ENCODE assay signal across 14 cellular contexts in the genomic region with DNA sequence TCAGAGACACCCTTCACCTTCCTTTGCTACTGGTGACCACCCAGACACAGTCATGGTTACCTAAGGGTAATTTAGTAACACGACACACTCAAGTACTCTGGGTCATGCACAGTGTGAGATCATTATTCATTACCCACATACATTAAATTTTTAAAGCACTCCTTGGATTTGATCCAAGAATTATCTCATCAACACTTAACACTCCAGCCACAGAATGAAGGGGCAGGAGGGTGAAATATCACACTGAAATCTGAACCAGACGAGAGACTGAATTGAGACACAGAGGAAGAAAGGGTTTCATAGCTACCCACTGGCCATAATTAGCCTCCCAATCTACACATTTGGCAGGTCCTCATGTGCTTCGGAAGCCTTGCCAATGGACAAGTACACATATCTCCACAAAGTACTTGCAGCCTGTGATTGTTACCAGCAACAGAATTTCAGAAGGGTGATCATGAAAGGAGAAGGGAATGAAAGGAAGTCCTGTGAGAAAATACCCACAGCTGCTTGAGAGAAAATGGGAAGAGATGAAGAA.
A peak's percentile ranks its signal among the peaks of the same experiment; 100 is the strongest.
DNase-seq lines count a peak whose midpoint lies in the region; ATAC-seq, FAIRE-seq and TF ChIP-seq lines count a peak whose summit lies in the region.
"Had no signal": no experiment of that assay in that cellular context is flagged by ENCODE, and none has a peak within 500 bp of the region (broad histone marks: within the 10 kb centered on the region; RNA-seq: fewer than 3 reads in every experiment).

No MANE protein-coding gene starts in this region.

- H3K9me3 ChIP-seq in SK-N-MC (ENCODE audit: low read depth, low read length) = no peaks in the 10 kb centered on the region
- no peaks in the 10 kb centered on the region for H3K9me3 ChIP-seq in vagina
- H3K9me3 ChIP-seq: neutrophil had no signal

- no peaks in the 10 kb centered on the region for H3K4me1 ChIP-seq in vagina

- no peaks in the 10 kb centered on the region for H3K27me3 ChIP-seq in vagina
- H3K27me3 ChIP-seq: neutrophil had no signal

- peak; percentile 96 for FAIRE-seq in H54 (lab: Jason Lieb, UNC)
- FAIRE-seq: D721Med, GM12891 had no signal

- H3K36me3 ChIP-seq in SK-N-MC (ENCODE audit: insufficient read depth, low read length) = no peaks in the 10 kb centered on the region
- H3K36me3 ChIP-seq in vagina = no peaks in the 10 kb centered on the region
- H3K36me3 ChIP-seq: neutrophil had no signal

- no peak for DNase-seq in H54 (ENCODE audit: insufficient read length, low spot score)
- peak; percentile 37 for DNase-seq in NCI-H187 treated with DMSO at 0.1 percent for 48 hours (lab: John Stamatoyannopoulos, UW)
- DNase-seq in SK-N-MC (ENCODE audit: low read depth, low spot score) = peak; percentile 50
- peak; percentile 7 for DNase-seq in left kidney (ENCODE audit: low read depth, low spot score)
- DNase-seq in vagina (ENCODE audit: extremely low spot score in 2 of 2) = no peak
- no peak for DNase-seq in activated T-cell treated with anti-CD3 and anti-CD28 coated beads, Interleukin-2, amount 50 U/mL, for 48 hours
- DNase-seq in putamen (ENCODE audit: low spot score) = no peak
- DNase-seq: MM.1S; stimulated activated naive CD4-positive, alpha-beta T cell had no signal

- ATAC-seq in GM21529 (IDR thresholded peaks at IDR 0.05; ENCODE audit: unreplicated experiment) = no peak

- H3K27ac ChIP-seq in SK-N-MC (no peak overlapping the region), vagina (no peak overlapping the region)
- H3K27ac ChIP-seq: neutrophil, VCaP had no signal

- TF ChIP-seq POLR2A in H54 (IDR thresholded peaks at IDR 0.05; ENCODE audit: low read depth, low read length) (no peak), vagina (IDR thresholded peaks at IDR 0.05) (no peak)

- no peak for TF ChIP-seq CTCF in vagina (IDR thresholded peaks at IDR 0.05)

- intact Hi-C loops in vagina (cut with DNase I) = no loop called here

- H3K9ac ChIP-seq in SK-N-MC (ENCODE audit: insufficient read length) = no peak overlapping the region

- H3K4me3 ChIP-seq in SK-N-MC = peak overlapping the region; percentile 8
- H3K4me3 ChIP-seq in vagina = no peak overlapping the region

Comparison
In these comparisons a context has a peak if more than half of its experiments do, and no peak if none do; other contexts are left out.
1. DNase-seq: peak in NCI-H187 treated with DMSO at 0.1 percent for 48 hours (single experiment), SK-N-MC (single experiment) and left kidney (single experiment); none in H54 (single experiment), vagina (0 of 2), activated T-cell treated with anti-CD3 and anti-CD28 coated beads, Interleukin-2, amount 50 U/mL, for 48 hours (0 of 2) and putamen (single experiment).